14 cellular contexts compared by ENCODE assay signal in genomic region chr18:3266062-3266608, GRCh38. TPM values are rescaled to one million over a fixed set of nuclear protein-coding genes. Genes with fewer than 3 reads are reported as not detected.
DNase-seq lines count a peak whose midpoint lies in the region; ATAC-seq, FAIRE-seq and TF ChIP-seq lines count a peak whose summit lies in the region.
"Had no signal": no experiment of that assay in that cellular context is flagged by ENCODE, and none has a peak within 500 bp of the region (broad histone marks: within the 10 kb centered on the region; RNA-seq: fewer than 3 reads in every experiment).

No MANE protein-coding gene starts in this region.

- H3K27ac Mint-ChIP-seq in HFFc6 = no peak overlapping the region

- no peaks in the 10 kb centered on the region for H3K27me3 Mint-ChIP-seq in HFFc6 (ENCODE audit: insufficient read depth)

- peak overlapping the region; percentile 48 for H3K4me2 ChIP-seq in K562 (ENCODE audit: insufficient read depth, low read length)

- H3K4me1 ChIP-seq in A673 (ENCODE audit: insufficient read depth, low read length, poor library complexity, severe bottlenecking) (peaks cover 49% of the 10 kb centered on the region), K562 (replicated peaks in 1 of 2; ENCODE audit: control insufficient read depth in 2 of 2, insufficient read depth in 2 of 2, low read length in 2 of 2) (peaks cover 23 to 55% of the 10 kb centered on the region in 2 experiments), liver (ENCODE audit: control insufficient read depth in 4 of 4, insufficient read depth in 4 of 4, low read length in 3 of 4) (peaks cover 15 to 64% (median 55%) of the 10 kb centered on the region in 4 donors)

- no peaks in the 10 kb centered on the region for H3K27me3 ChIP-seq in A673 (replicated peaks; ENCODE audit: insufficient read depth, low read depth, low read length, poor library complexity)
- H3K27me3 ChIP-seq in K562 (ENCODE audit: control insufficient read depth in 2 of 2, insufficient read depth in 2 of 2, low read length in 2 of 2) = no peaks in the 10 kb centered on the region
- no peaks in the 10 kb centered on the region for H3K27me3 ChIP-seq in liver (ENCODE audit: control insufficient read depth in 4 of 4, insufficient read depth in 4 of 4, low read length in 3 of 4)
- H3K27me3 ChIP-seq: gastroesophageal sphincter had no signal

- BruUV-seq in A673 (replicated peaks; lab: Mats Ljungman, UMichigan) (no TSS peak), K562 (replicated peaks; lab: Mats Ljungman, UMichigan) (no TSS peak)

- peaks cover 64% of the 10 kb centered on the region for H4K20me1 ChIP-seq in K562 (replicated peaks; ENCODE audit: control insufficient read depth, insufficient read depth, low read length)

- in situ Hi-C loops in K562 (cut with MboI) = no loop called here

- peak overlapping the region; percentile 3 to 83; a peak in 3 of 4 replicates for H3K9ac ChIP-seq in K562 (ENCODE audit: insufficient read depth in 1 of 2, low read depth in 2 of 2, low read length in 2 of 2)
- H3K9ac ChIP-seq in liver (ENCODE audit: low read depth in 1 of 2, low read length in 2 of 2) = no peak overlapping the region

- H3K27ac ChIP-seq in A673 (ENCODE audit: low read depth, low read length, poor library complexity, severe bottlenecking) (peak overlapping the region; percentile 51), K562 (ENCODE audit: extremely low read depth, low read depth, low read length) (peak overlapping the region; percentile 0; the same call in 1 of the 3 replicates), liver (ENCODE audit: low read depth in 1 of 2, low read length in 2 of 2) (peak overlapping the region; percentile 62 to 74)
- H3K27ac ChIP-seq: gastroesophageal sphincter had no signal

- H3K4me3 Mint-ChIP-seq in HFFc6 = peak overlapping the region; percentile 31; the same call in 1 of the 2 replicates

- H3K79me2 ChIP-seq in K562 (ENCODE audit: control insufficient read depth, insufficient read depth, low read length) = peaks cover 97% of the 10 kb centered on the region

- intact Hi-C loops in A673 (cut with micrococcal nuclease; ENCODE audit: unreplicated experiment) (no loop called here), K562 (cut with micrococcal nuclease) (no loop called here)

- TF ChIP-seq EP300 in K562 (IDR thresholded peaks at IDR 0.05; ENCODE audit: low read length) = no peak

- peaks cover 20% of the 10 kb centered on the region for H3K36me3 Mint-ChIP-seq in HFFc6 (ENCODE audit: low read depth)

- DNase-seq in A673 (ENCODE audit: low spot score) (no peak), HFFc6 (no peak), K562 (ENCODE audit: extremely low read depth in 1 of 4, low spot score in 3 of 4) (peak in 1 of 4 experiments; percentile 23), NCI-H524 treated with DMSO at 0.1 percent for 48 hours (lab: John Stamatoyannopoulos, UW) (no peak), AG20443 (ENCODE audit: low spot score) (no peak), pons (ENCODE audit: low spot score) (no peak)
- DNase-seq: activated CD4-positive, alpha-beta T cell treated with anti-CD3 and anti-CD28 coated beads for 48 hours; left cardiac atrium; NCI-H1436 treated with DMSO at 0.1 percent for 48 hours; stimulated activated CD4-positive, alpha-beta T cell treated with anti-CD3 and anti-CD28 coated beads, Interleukin-15, amount 100 ng/mL, for 24 hours had no signal

- 41% methylated on average over 7 of the region's 7 CpGs for WGBS in K562 (ENCODE audit: insufficient coverage, low coverage, missing lambda C conversion rate)
- 29% methylated on average over 7 of the region's 7 CpGs for WGBS in liver

- no peak for FAIRE-seq in K562 (lab: Jason Lieb, UNC)

- peaks cover 3% of the 10 kb centered on the region for H3K36me3 ChIP-seq in A673 (ENCODE audit: insufficient read depth, low read length, poor library complexity, severe bottlenecking)
- peaks cover 14% of the 10 kb centered on the region for H3K36me3 ChIP-seq in K562 (ENCODE audit: control insufficient read depth, insufficient read depth, low read length)
- no peaks in the 10 kb centered on the region for H3K36me3 ChIP-seq in liver (ENCODE audit: control insufficient read depth in 4 of 4, insufficient read depth in 3 of 4, low read depth in 1 of 4, low read length in 3 of 4)
- H3K36me3 ChIP-seq: gastroesophageal sphincter had no signal

- H3K9me1 ChIP-seq in K562 (ENCODE audit: control insufficient read depth, insufficient read depth, low read length) = peaks cover 11% of the 10 kb centered on the region

- no peak overlapping the region for H3K4me3 ChIP-seq in A673 (ENCODE audit: low read depth, low read length, poor library complexity, severe bottlenecking)
- no peak overlapping the region for H3K4me3 ChIP-seq in K562
- H3K4me3 ChIP-seq in liver (ENCODE audit: low read depth in 1 of 3, low read length in 3 of 3) = peak overlapping the region in 1 of 3 donors; percentile 6
- H3K4me3 ChIP-seq: gastroesophageal sphincter had no signal

- H3K9me3 Mint-ChIP-seq in HFFc6 = no peaks in the 10 kb centered on the region

- TF ChIP-seq RAD21 in K562 (CRISPR knock-in tag; conservative IDR thresholded peaks at IDR 0.05 in 1 of 2, IDR thresholded peaks at IDR 0.05 in 1 of 2) = no peak
- TF ChIP-seq RAD21 in liver (IDR thresholded peaks at IDR 0.05) = no peak

- CTCF ChIA-PET in A673 (lab: Charles Lee) = no interaction called here
- CTCF ChIA-PET in K562 (lab: Yijun Ruan, JAX; ENCODE audit: low intra/inter-chr PET ratio) = no interaction called here

- H3K9me3 ChIP-seq in A673 (ENCODE audit: low read depth, low read length, poor library complexity, severe bottlenecking) = no peaks in the 10 kb centered on the region
- H3K9me3 ChIP-seq in K562 (replicated peaks; ENCODE audit: control insufficient read depth, insufficient read depth, low read depth, low read length) = no peaks in the 10 kb centered on the region
- H3K9me3 ChIP-seq in liver (ENCODE audit: control insufficient read depth in 4 of 4, low read length in 3 of 4) = no peaks in the 10 kb centered on the region
- H3K9me3 ChIP-seq: gastroesophageal sphincter had no signal

- TF ChIP-seq POLR2A in K562 (conservative IDR thresholded peaks at IDR 0.05) = no peak; the same call in 1 of the 2 replicates

- POLR2A ChIA-PET in A673 (lab: Charles Lee; ENCODE audit: low non-redundant PET) = no interaction called here
- POLR2A ChIA-PET in K562 (lab: Yijun Ruan, JAX) = interaction anchor here (0.7 to 3.3 kb wide), 3 partner anchors 11 to 187 kb away, joined by 3 to 16 read pairs (median 4); no protein-coding TSS in a partner anchor

- TF ChIP-seq CTCF in A673 (conservative IDR thresholded peaks at IDR 0.05; ENCODE audit: low read depth, low read length) (no peak), HFFc6 (IDR thresholded peaks at IDR 0.05) (no peak), K562 (IDR thresholded peaks at IDR 0.05 in 2 of 3, conservative IDR thresholded peaks at IDR 0.05 in 1 of 3; ENCODE audit: insufficient read depth in 2 of 3, low read depth in 1 of 3, low read length in 3 of 3) (no peak), liver (IDR thresholded peaks at IDR 0.05; ENCODE audit: low read depth, low read length, missing input control) (no peak)

- peaks cover 77% of the 10 kb centered on the region for H3K4me1 Mint-ChIP-seq in HFFc6 (ENCODE audit: low read depth)

- no peak for ATAC-seq in K562
- ATAC-seq in HG02938 (IDR thresholded peaks at IDR 0.05; ENCODE audit: unreplicated experiment) = no peak
- ATAC-seq: gastroesophageal sphincter, left cardiac atrium had no signal

- H2AFZ ChIP-seq in K562 (ENCODE audit: low read depth, low read length) = no peak overlapping the region

RNA-seq across cellular contexts. Expression of gene MYL12B, which starts 4.2 kb away (rescaled TPM):
- 303 and 389 TPM in 2 replicates for total RNA-seq in A673 (2021)
- 100 to 1,000 TPM; 590 to 686 (median 637) TPM for total RNA-seq in HFFc6 (2021; fragmentation: NEBNext Ultra II Directional; extraction: Animal tissue kit (Norgen Biotek cat#: 25700))
- 18.4 and 30.7 TPM in 2 replicates for total RNA-seq in K562 (2011; cell fraction: chromatin; rRNA removed; ENCODE audit: low replicate concordance)
- 35.7 and 36.0 TPM in 2 replicates for total RNA-seq in K562 (2011; cell fraction: nucleolus; rRNA removed)
- 40.3 and 46.9 TPM in 2 replicates for total RNA-seq in K562 (2011; cell fraction: nucleoplasm; rRNA removed)
- 220 and 238 TPM in 2 replicates for total RNA-seq in K562 (2014; rRNA removed)
- 478 and 512 TPM in 2 replicates for total RNA-seq in K562 (2014; rRNA removed; fragmentation: Illumina TruSeq; extraction: Trizol)
- 357 and 396 TPM in 2 replicates for total RNA-seq in K562 (2015; rRNA removed; fragmentation: Illumina TruSeq; extraction: Trizol)
- 242 and 256 TPM in 2 replicates for total RNA-seq in K562 (2021)
- 531 and 554 TPM in 2 replicates for polyA plus RNA-seq in K562 (2011; rRNA removed)
- 196 and 355 TPM in 2 replicates for polyA plus RNA-seq in K562 (2011; cell fraction: cytosol; rRNA removed)
- polyA plus RNA-seq in K562 (2011; cell fraction: nucleus; rRNA removed) = 72.1 and 160 TPM in 2 replicates
- 338 and 426 TPM in 2 replicates for polyA plus RNA-seq in K562 (2012)
- polyA plus RNA-seq in K562 (2014; fragmentation: Illumina TruSeq; extraction: Trizol) = 451 and 463 TPM in 2 replicates
- 100 to 1,000 TPM; 913 to 995 TPM for polyA plus RNA-seq in K562 (2014; fragmentation: Nextera tagmentation; extraction: Ambion mirVana)
- polyA plus RNA-seq in K562 (2014; rRNA removed) = 270 and 274 TPM in 2 replicates
- polyA minus RNA-seq in K562 (2011; rRNA and poly(A)+ RNA removed) = 343 and 432 TPM in 2 replicates
- polyA minus RNA-seq in K562 (2011; cell fraction: cytosol; rRNA and poly(A)+ RNA removed) = 128 and 163 TPM in 2 replicates
- polyA minus RNA-seq in K562 (2011; cell fraction: nucleus; rRNA and poly(A)+ RNA removed) = 25.4 and 59.0 TPM in 2 replicates
- 100 to 1,000 TPM; 106 to 111 TPM for total RNA-seq in liver
- polyA plus RNA-seq in liver = 100 to 1,000 TPM; 200 to 303 TPM

RNA-seq across cellular contexts. Expression of gene MYL12A, which starts 18.5 kb away (rescaled TPM):
- 298 and 357 TPM in 2 replicates for total RNA-seq in A673 (2021)
- total RNA-seq in HFFc6 (2021; fragmentation: NEBNext Ultra II Directional; extraction: Animal tissue kit (Norgen Biotek cat#: 25700)) = 100 to 1,000 TPM; 425 to 713 (median 651) TPM
- 123 and 212 TPM in 2 replicates for total RNA-seq in K562 (2011; cell fraction: chromatin; rRNA removed; ENCODE audit: low replicate concordance)
- total RNA-seq in K562 (2011; cell fraction: nucleolus; rRNA removed) = 138 and 168 TPM in 2 replicates
- total RNA-seq in K562 (2011; cell fraction: nucleoplasm; rRNA removed) = 206 and 258 TPM in 2 replicates
- total RNA-seq in K562 (2014; rRNA removed) = 426 and 468 TPM in 2 replicates
- 562 and 622 TPM in 2 replicates for total RNA-seq in K562 (2014; rRNA removed; fragmentation: Illumina TruSeq; extraction: Trizol)
- 508 and 559 TPM in 2 replicates for total RNA-seq in K562 (2015; rRNA removed; fragmentation: Illumina TruSeq; extraction: Trizol)
- 308 TPM in 2 replicates for total RNA-seq in K562 (2021)
- 714 and 790 TPM in 2 replicates for polyA plus RNA-seq in K562 (2011; rRNA removed)
- 163 and 438 TPM in 2 replicates for polyA plus RNA-seq in K562 (2011; cell fraction: cytosol; rRNA removed)
- 127 and 293 TPM in 2 replicates for polyA plus RNA-seq in K562 (2011; cell fraction: nucleus; rRNA removed)
- 525 and 687 TPM in 2 replicates for polyA plus RNA-seq in K562 (2012)
- 471 and 510 TPM in 2 replicates for polyA plus RNA-seq in K562 (2014; fragmentation: Illumina TruSeq; extraction: Trizol)
- polyA plus RNA-seq in K562 (2014; fragmentation: Nextera tagmentation; extraction: Ambion mirVana) = 1,000 to 10,000 TPM in 1 of 2 experiments, 100 to 1,000 TPM in 1; 837 to 1,031 TPM
- polyA plus RNA-seq in K562 (2014; rRNA removed) = 365 and 466 TPM in 2 replicates
- 571 and 811 TPM in 2 replicates for polyA minus RNA-seq in K562 (2011; rRNA and poly(A)+ RNA removed)
- polyA minus RNA-seq in K562 (2011; cell fraction: cytosol; rRNA and poly(A)+ RNA removed) = 177 and 220 TPM in 2 replicates
- 135 and 263 TPM in 2 replicates for polyA minus RNA-seq in K562 (2011; cell fraction: nucleus; rRNA and poly(A)+ RNA removed)
- total RNA-seq in liver = 100 to 1,000 TPM; 158 to 178 TPM
- polyA plus RNA-seq in liver = 100 to 1,000 TPM; 181 to 314 TPM

RNA-seq across cellular contexts. Expression of gene MYOM1, which starts 46.4 kb away (rescaled TPM):
- total RNA-seq in A673 (2021) (0.37 and 0.46 TPM in 2 replicates), K562 (2014; rRNA removed) (0.41 and 0.59 TPM in 2 replicates), K562 (2014; rRNA removed; fragmentation: Illumina TruSeq; extraction: Trizol) (0.22 and 0.29 TPM in 2 replicates), K562 (2015; rRNA removed; fragmentation: Illumina TruSeq; extraction: Trizol) (0.47 and 0.64 TPM in 2 replicates), K562 (2021) (0.29 and 0.35 TPM in 2 replicates), liver (10 to 100 TPM; 10.1 to 48.4 TPM)
- under 1 TPM in 4 of 6 experiments, not detected in 2; 0.03 to 0.14 (median 0.06) TPM for total RNA-seq in HFFc6 (2021; fragmentation: NEBNext Ultra II Directional; extraction: Animal tissue kit (Norgen Biotek cat#: 25700))
- 0.44 and 1.2 TPM in 2 replicates for total RNA-seq in K562 (2011; cell fraction: chromatin; rRNA removed; ENCODE audit: low replicate concordance)
- 0.17 and 0.26 TPM in 2 replicates for total RNA-seq in K562 (2011; cell fraction: nucleolus; rRNA removed)
- total RNA-seq in K562 (2011; cell fraction: nucleoplasm; rRNA removed) = 0.15 and 0.29 TPM in 2 replicates
- polyA plus RNA-seq in K562 (2011; rRNA removed) (0.06 and 0.16 TPM in 2 replicates), K562 (2014; fragmentation: Illumina TruSeq; extraction: Trizol) (0.25 and 0.71 TPM in 2 replicates), K562 (2014; fragmentation: Nextera tagmentation; extraction: Ambion mirVana) (under 1 TPM; 0.01 to 0.03 TPM), K562 (2014; rRNA removed) (0.32 and 0.62 TPM in 2 replicates), liver (10 to 100 TPM; 21.1 to 21.6 TPM)
- polyA plus RNA-seq in K562 (2011; cell fraction: cytosol; rRNA removed) = 0.06 and 0.15 TPM in 2 replicates
- 0.26 and 0.32 TPM in 2 replicates for polyA plus RNA-seq in K562 (2011; cell fraction: nucleus; rRNA removed)
- 0.44 and 1.8 TPM in 2 replicates for polyA plus RNA-seq in K562 (2012)
- polyA minus RNA-seq in K562 (2011; rRNA and poly(A)+ RNA removed) = 0.25 and 0.30 TPM in 2 replicates
- 0.18 and 0.19 TPM in 2 replicates for polyA minus RNA-seq in K562 (2011; cell fraction: cytosol; rRNA and poly(A)+ RNA removed)
- 0.13 and 0.33 TPM in 2 replicates for polyA minus RNA-seq in K562 (2011; cell fraction: nucleus; rRNA and poly(A)+ RNA removed)
- total RNA-seq: HT1080 had no signal

Comparison
In these comparisons a context has a peak if more than half of its experiments do, and no peak if none do; other contexts are left out.
1. H3K27ac ChIP-seq: peak in every context shown above with its lines; median percentile 68 in liver; 51 in A673; 0 in K562.
2. H3K9ac ChIP-seq: peak in K562 (2 of 2); none in liver (0 of 2).